16 cellular contexts compared by ENCODE assay signal in genomic region chr1:125086611-125087010, GRCh38.
DNase-seq lines count a peak whose midpoint lies in the region; ATAC-seq and TF ChIP-seq lines count a peak whose summit lies in the region.
"Had no signal": no experiment of that assay in that cellular context is flagged by ENCODE, and none has a peak within 500 bp of the region (broad histone marks: within the 10 kb centered on the region; RNA-seq: fewer than 3 reads in every experiment).

No MANE protein-coding gene starts in this region.

- WGBS in sigmoid colon, 2 donors: 62 to 82% methylated on average over 45 of the region's 45 CpGs

- TF ChIP-seq POLR2A in sigmoid colon (IDR thresholded peaks at IDR 0.05): no peak

- in situ Hi-C loops in HAP-1 (cut with MboI; ENCODE audit: low sequenced_read_pairs): no loop called here

- no peaks in the 10 kb centered on the region for H3K27me3 Mint-ChIP-seq in chondrocyte (ENCODE audit: low read depth)
- no peaks in the 10 kb centered on the region for H3K27me3 Mint-ChIP-seq in type B pancreatic cell

- H3K9me3 ChIP-seq in MG63 (peaks cover 17% of the 10 kb centered on the region), sigmoid colon (peaks cover 0 to 17% (median 3%) of the 10 kb centered on the region in 4 donors), HAP-1 (no peaks in the 10 kb centered on the region)
- H3K9me3 ChIP-seq: A549 had no signal

- H3K36me3 Mint-ChIP-seq in chondrocyte (ENCODE audit: low read depth) (peaks cover 6% of the 10 kb centered on the region), type B pancreatic cell (no peaks in the 10 kb centered on the region)
- H3K36me3 Mint-ChIP-seq: CD14-positive monocyte had no signal

- no peak overlapping the region for H3K27ac Mint-ChIP-seq in chondrocyte (ENCODE audit: unreplicated experiment)
- no peak overlapping the region for H3K27ac Mint-ChIP-seq in type B pancreatic cell
- H3K27ac Mint-ChIP-seq: CD14-positive monocyte; CD8-positive, alpha-beta T cell had no signal

- intact Hi-C loops in sigmoid colon (cut with DNase I): no loop called here

- H3K4me1 ChIP-seq in sigmoid colon (no peaks in the 10 kb centered on the region), HAP-1 (no peaks in the 10 kb centered on the region)
- H3K4me1 ChIP-seq: A549 had no signal

- no peak overlapping the region for H3K27ac ChIP-seq in sigmoid colon
- H3K27ac ChIP-seq: A549, HL-60 had no signal

- H3K4me3 ChIP-seq in MG63: peak overlapping the region; percentile 32
- no peak overlapping the region for H3K4me3 ChIP-seq in sigmoid colon
- no peak overlapping the region for H3K4me3 ChIP-seq in HAP-1
- H3K4me3 ChIP-seq: A549 had no signal

- H3K27me3 ChIP-seq in MG63 (no peaks in the 10 kb centered on the region), sigmoid colon (peaks cover 9 to 33% (median 23%) of the 10 kb centered on the region in 3 donors), HAP-1 (ENCODE audit: low read depth) (no peaks in the 10 kb centered on the region)

- TF ChIP-seq CTCF in chondrocyte (IDR thresholded peaks at IDR 0.05) (no peak), sigmoid colon (IDR thresholded peaks at IDR 0.05) (no peak), type B pancreatic cell (conservative IDR thresholded peaks at IDR 0.05) (no peak)

- no peak for ATAC-seq in GM19452 (IDR thresholded peaks at IDR 0.05; ENCODE audit: unreplicated experiment)
- ATAC-seq: A549; CD8-positive, alpha-beta T cell; HCT116 had no signal

- H3K9me3 Mint-ChIP-seq in chondrocyte (ENCODE audit: low read depth): peaks cover 42% of the 10 kb centered on the region
- H3K9me3 Mint-ChIP-seq in type B pancreatic cell: peaks cover 4% of the 10 kb centered on the region

- H3K36me3 ChIP-seq in MG63 (no peaks in the 10 kb centered on the region), sigmoid colon (no peaks in the 10 kb centered on the region), HAP-1 (replicated peaks) (no peaks in the 10 kb centered on the region)

- H3K4me3 Mint-ChIP-seq in chondrocyte (ENCODE audit: unreplicated experiment) (no peak overlapping the region), type B pancreatic cell (no peak overlapping the region)
- H3K4me3 Mint-ChIP-seq: CD14-positive monocyte; CD8-positive, alpha-beta T cell had no signal

- DNase-seq in MG63 (no peak), chondrocyte (ENCODE audit: low spot score) (peak; percentile 51), sigmoid colon (peak; percentile 22), type B pancreatic cell (ENCODE audit: extremely low spot score, unreplicated experiment) (peak; percentile 56), HAP-1 (ENCODE audit: low spot score in 2 of 2) (no peak)
- DNase-seq in stimulated activated CD8-positive, alpha-beta memory T cell treated with anti-CD3 and anti-CD28 coated beads, Interleukin-4, amount 100 ng/mL, for 48 hours: no peak
- DNase-seq: CD8-positive, alpha-beta T cell; COR-L47; DMS153; DMS79 treated with DMSO at 0.1 percent for 48 hours; EL had no signal

- H3K4me1 Mint-ChIP-seq in chondrocyte (ENCODE audit: low read depth) (no peaks in the 10 kb centered on the region), type B pancreatic cell (ENCODE audit: unreplicated experiment) (no peaks in the 10 kb centered on the region)
- H3K4me1 Mint-ChIP-seq: CD14-positive monocyte had no signal

- TF ChIP-seq EP300 in sigmoid colon (IDR thresholded peaks at IDR 0.05): no peak

Comparison
In these comparisons a context has a peak if more than half of its experiments do, and no peak if none do; other contexts are left out.
1. DNase-seq: peak in chondrocyte (single experiment), sigmoid colon (single experiment) and type B pancreatic cell (single experiment); none in MG63 (single experiment), stimulated activated CD8-positive, alpha-beta memory T cell treated with anti-CD3 and anti-CD28 coated beads, Interleukin-4, amount 100 ng/mL, for 48 hours (single experiment) and HAP-1 (0 of 2).